Comparison of ENCODE assay signal across 12 cellular contexts in genomic region chr5:73303139-73304079, GRCh38.
A peak's percentile ranks its signal among the peaks of the same experiment; 100 is the strongest.
DNase-seq lines count a peak whose midpoint lies in the region; ATAC-seq and TF ChIP-seq lines count a peak whose summit lies in the region.
"Had no signal": no experiment of that assay in that cellular context is flagged by ENCODE, and none has a peak within 500 bp of the region (broad histone marks: within the 10 kb centered on the region; RNA-seq: fewer than 3 reads in every experiment).

No MANE protein-coding gene starts in this region.

- no peak overlapping the region for H3K27ac Mint-ChIP-seq in glutamatergic neuron (ENCODE audit: unreplicated experiment)
- H3K27ac Mint-ChIP-seq in neural progenitor cell: no peak overlapping the region
- H3K27ac Mint-ChIP-seq: activated naive CD4-positive, alpha-beta T cell treated with anti-CD3 and anti-CD28 coated beads, Interleukin-2, amount 50 U/mL, for 72 hours had no signal

- peaks cover 23% of the 10 kb centered on the region for H3F3A ChIP-seq in neural progenitor cell (ENCODE audit: low read depth)

- H3K9me3 Mint-ChIP-seq in glutamatergic neuron (ENCODE audit: unreplicated experiment) (peaks cover 14% of the 10 kb centered on the region), neural progenitor cell (peaks cover 4% of the 10 kb centered on the region)

- peak overlapping the region; percentile 77 for H3K4me2 ChIP-seq in neural progenitor cell

- H3K36me3 ChIP-seq in WERI-Rb-1 (no peaks in the 10 kb centered on the region), neural progenitor cell (no peaks in the 10 kb centered on the region)

- peak; percentile 66 for TF ChIP-seq CTCF in WERI-Rb-1 (IDR thresholded peaks at IDR 0.05; ENCODE audit: low read depth, low read length)
- TF ChIP-seq CTCF in glutamatergic neuron (IDR thresholded peaks at IDR 0.05; ENCODE audit: partially characterized antibody, unreplicated experiment): peak; percentile 48
- peak; percentile 68 for TF ChIP-seq CTCF in neural progenitor cell (IDR thresholded peaks at IDR 0.05)

- no peak for ATAC-seq in GM21381 (IDR thresholded peaks at IDR 0.05; ENCODE audit: unreplicated experiment)
- no peak for ATAC-seq in HG02840 (IDR thresholded peaks at IDR 0.05; ENCODE audit: low FRiP score, unreplicated experiment)
- ATAC-seq: activated naive CD4-positive, alpha-beta T cell treated with anti-CD3 and anti-CD28 coated beads, Interleukin-2, amount 50 U/mL, for 72 hours had no signal

- H3K4me3 Mint-ChIP-seq in glutamatergic neuron (ENCODE audit: unreplicated experiment) (peak overlapping the region; percentile 81), neural progenitor cell (peak overlapping the region; percentile 26)

- H3K27me3 Mint-ChIP-seq in glutamatergic neuron (ENCODE audit: unreplicated experiment) (peaks cover 40% of the 10 kb centered on the region), neural progenitor cell (ENCODE audit: insufficient read depth, low read depth) (peaks cover 76% of the 10 kb centered on the region)

- no peak overlapping the region for H3K27ac ChIP-seq in WERI-Rb-1
- H3K27ac ChIP-seq in neural progenitor cell: no peak overlapping the region

- DNase-seq in COLO668 (lab: John Stamatoyannopoulos, UW; ENCODE audit: unreplicated experiment) (peak; percentile 71), WERI-Rb-1 (peak; percentile 41), glutamatergic neuron (peak; percentile 64), neural progenitor cell (ENCODE audit: low spot score) (peak; percentile 76), NCI-H1092 treated with DMSO at 0.1 percent for 48 hours (lab: John Stamatoyannopoulos, UW) (no peak)
- DNase-seq in stimulated activated CD4-positive, alpha-beta T cell treated with anti-CD3 and anti-CD28 coated beads, Interleukin-4, amount 100 ng/mL, for 24 hours: no peak
- DNase-seq: small intestine; stimulated activated CD8-positive, alpha-beta memory T cell treated with anti-CD3 and anti-CD28 coated beads, Interleukin-4, amount 100 ng/mL, for 48 hours had no signal

- H3K27me3 ChIP-seq in WERI-Rb-1 (ENCODE audit: insufficient read depth, low read depth, severe bottlenecking) (no peaks in the 10 kb centered on the region), neural progenitor cell (peaks cover 100% of the 10 kb centered on the region)

- peaks cover 53% of the 10 kb centered on the region for H4K20me1 ChIP-seq in neural progenitor cell (ENCODE audit: low read depth)

- H3K9ac ChIP-seq in neural progenitor cell: no peak overlapping the region

- H3K4me1 ChIP-seq in neural progenitor cell: peaks cover 45% of the 10 kb centered on the region

- H3K4me3 ChIP-seq in WERI-Rb-1 (ENCODE audit: low read depth, low read length) (peak overlapping the region; percentile 37), neural progenitor cell (peak overlapping the region; percentile 46)
- H3K4me3 ChIP-seq: lung had no signal

- H3K36me3 Mint-ChIP-seq in glutamatergic neuron (ENCODE audit: unreplicated experiment) (peaks cover 19% of the 10 kb centered on the region), neural progenitor cell (peaks cover 1% of the 10 kb centered on the region)

- H3K9me3 ChIP-seq in WERI-Rb-1 (ENCODE audit: severe bottlenecking): no peaks in the 10 kb centered on the region
- no peaks in the 10 kb centered on the region for H3K9me3 ChIP-seq in neural progenitor cell (ENCODE audit: low read depth)

- H2AFZ ChIP-seq in neural progenitor cell (replicated peaks): peak overlapping the region; percentile 32

- H3K4me1 Mint-ChIP-seq in glutamatergic neuron (ENCODE audit: low read depth, unreplicated experiment) (peaks cover 25% of the 10 kb centered on the region), neural progenitor cell (peaks cover 33% of the 10 kb centered on the region)

- no peaks in the 10 kb centered on the region for H3K79me2 ChIP-seq in neural progenitor cell (ENCODE audit: low read depth)

Comparison
In these comparisons a context has a peak if more than half of its experiments do, and no peak if none do; other contexts are left out.
1. DNase-seq: peak in COLO668 (single experiment), WERI-Rb-1 (single experiment), glutamatergic neuron (single experiment) and neural progenitor cell (single experiment); none in stimulated activated CD4-positive, alpha-beta T cell treated with anti-CD3 and anti-CD28 coated beads, Interleukin-4, amount 100 ng/mL, for 24 hours (single experiment) and NCI-H1092 treated with DMSO at 0.1 percent for 48 hours (single experiment).
2. Peak in every context shown above with its lines, with median percentiles within 50 percentile points of each other: CTCF ChIP-seq.